9 cellular contexts compared by ENCODE assay signal in genomic region chr2:88170472-88170892, GRCh38. TPM values are rescaled to one million over a fixed set of nuclear protein-coding genes. Genes with fewer than 3 reads are reported as not detected.
DNase-seq lines count a peak whose midpoint lies in the region; ATAC-seq and TF ChIP-seq lines count a peak whose summit lies in the region.
"Had no signal": no experiment of that assay in that cellular context is flagged by ENCODE, and none has a peak within 500 bp of the region (broad histone marks: within the 10 kb centered on the region; RNA-seq: fewer than 3 reads in every experiment).

No MANE protein-coding gene starts in this region.

- no peaks in the 10 kb centered on the region for H3K9me3 ChIP-seq in T-helper 17 cell (ENCODE audit: control insufficient read depth, low read length, poor library complexity, severe bottlenecking)

- H3K36me3 Mint-ChIP-seq in T-helper 17 cell (ENCODE audit: low read depth) = no peaks in the 10 kb centered on the region
- H3K36me3 Mint-ChIP-seq in osteocyte (ENCODE audit: unreplicated experiment) = peaks cover 2% of the 10 kb centered on the region

- ATAC-seq in GM18498 (IDR thresholded peaks at IDR 0.05; ENCODE audit: unreplicated experiment) (peak; percentile 21), T-helper 17 cell (peak; percentile 17), GM21515 (IDR thresholded peaks at IDR 0.05; ENCODE audit: unreplicated experiment) (no peak)

- H3K4me3 Mint-ChIP-seq in T-helper 17 cell = peak overlapping the region; percentile 88
- H3K4me3 Mint-ChIP-seq in osteocyte (ENCODE audit: unreplicated experiment) = peak overlapping the region; percentile 66

- peak overlapping the region; percentile 70 for H3K4me3 ChIP-seq in fibroblast of villous mesenchyme (ENCODE audit: low read depth, low read length)

- no peak for DNase-seq in T-helper 17 cell
- DNase-seq in fibroblast of villous mesenchyme (ENCODE audit: low read depth) = peak; percentile 20
- DNase-seq in osteocyte (ENCODE audit: extremely low spot score, unreplicated experiment) = no peak
- DNase-seq in AML-193 (lab: John Stamatoyannopoulos, UW) = no peak
- DNase-seq in GM13976 (ENCODE audit: low spot score) = no peak
- DNase-seq in NCI-H187 treated with DMSO at 0.1 percent for 48 hours (lab: John Stamatoyannopoulos, UW) = no peak

- in situ Hi-C loops in GM13976 (cut with MboI; ENCODE audit: low sequenced_read_pairs, unreplicated experiment) = no loop called here

- H3K4me1 Mint-ChIP-seq in T-helper 17 cell (peaks cover 4% of the 10 kb centered on the region), osteocyte (ENCODE audit: unreplicated experiment) (no peaks in the 10 kb centered on the region)

- peaks cover 5% of the 10 kb centered on the region for H3K9me3 Mint-ChIP-seq in osteocyte (ENCODE audit: unreplicated experiment)

- no peak for TF ChIP-seq CTCF in fibroblast of villous mesenchyme (IDR thresholded peaks at IDR 0.05; ENCODE audit: insufficient read depth, low read depth, low read length)
- TF ChIP-seq CTCF in osteocyte (IDR thresholded peaks at IDR 0.05) = no peak
- TF ChIP-seq CTCF in GM13976 (IDR thresholded peaks at IDR 0.05; ENCODE audit: borderline replicate concordance, control extremely low read depth, extremely low read depth, insufficient read depth, missing control alignments) = no peak

- peak overlapping the region; percentile 90 for H3K27ac Mint-ChIP-seq in T-helper 17 cell
- no peak overlapping the region for H3K27ac Mint-ChIP-seq in osteocyte (ENCODE audit: unreplicated experiment)

- H3K27me3 Mint-ChIP-seq in T-helper 17 cell (no peaks in the 10 kb centered on the region), osteocyte (ENCODE audit: unreplicated experiment) (peaks cover 35% of the 10 kb centered on the region)

RNA-seq across cellular contexts. Expression of gene THNSL2, which starts 0.3 kb away (rescaled TPM):
- total RNA-seq in T-helper 17 cell (1 to 10 TPM in 1 of 2 donors, under 1 TPM in 1; 0.99 to 1.6 TPM), fibroblast of villous mesenchyme (under 0.01 and 7.4 TPM in 2 replicates), osteocyte (0.19 and 0.26 TPM in 2 replicates)

RNA-seq across cellular contexts. Expression of gene FABP1, which starts 42.6 kb away (rescaled TPM):
- total RNA-seq in T-helper 17 cell = not detected
- not detected in 2 replicates for total RNA-seq in fibroblast of villous mesenchyme
- not detected in 2 replicates for total RNA-seq in osteocyte
- total RNA-seq: renal cortical epithelial cell had no signal
